10 cellular contexts compared by ENCODE assay signal in the genomic region with DNA sequence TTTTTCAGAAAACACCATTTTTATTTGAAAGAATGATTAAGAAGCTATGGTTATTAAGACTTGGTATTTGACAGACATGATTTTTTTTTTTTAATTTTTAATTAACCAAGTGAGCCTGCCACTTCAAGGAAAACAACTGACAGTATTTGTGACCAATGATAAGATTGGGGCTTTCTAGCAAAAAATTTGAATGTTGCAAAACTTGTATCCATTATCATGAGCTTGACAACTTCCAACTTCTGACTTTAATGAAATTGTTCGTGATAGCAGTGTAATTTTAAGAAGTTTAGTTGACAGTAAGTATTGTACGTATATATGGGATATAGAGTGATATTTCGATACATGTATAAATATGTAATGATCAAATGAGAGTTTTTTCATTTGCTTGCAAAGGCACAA. TPM values are rescaled to one million over a fixed set of nuclear protein-coding genes. Genes with fewer than 3 reads are reported as not detected.
A peak's percentile ranks its signal among the peaks of the same experiment; 100 is the strongest.
DNase-seq lines count a peak whose midpoint lies in the region; ATAC-seq and TF ChIP-seq lines count a peak whose summit lies in the region.
"Had no signal": no experiment of that assay in that cellular context is flagged by ENCODE, and none has a peak within 500 bp of the region (broad histone marks: within the 10 kb centered on the region; RNA-seq: fewer than 3 reads in every experiment).

No MANE protein-coding gene starts in this region.

- ATAC-seq in HG02840 (IDR thresholded peaks at IDR 0.05; ENCODE audit: low FRiP score, unreplicated experiment), result no peak
- no peak for ATAC-seq in upper lobe of right lung

- TF ChIP-seq CTCF in GM06990 (IDR thresholded peaks at IDR 0.05; ENCODE audit: insufficient read depth, low read length, poor library complexity, severe bottlenecking) (no peak), NB4 (IDR thresholded peaks at IDR 0.05; ENCODE audit: low read depth, low read length) (no peak), dorsolateral prefrontal cortex (IDR thresholded peaks at IDR 0.05 in 54 of 56, conservative IDR thresholded peaks at IDR 0.05 in 2 of 56; ENCODE audit: low read depth in 1 of 56, partially characterized antibody in 56 of 56) (no peak), upper lobe of right lung (IDR thresholded peaks at IDR 0.05) (no peak)

- no peak for DNase-seq in GM06990 (ENCODE audit: extremely low read depth, insufficient read length)
- DNase-seq in NB4 (ENCODE audit: low read depth), result no peak
- DNase-seq in dorsolateral prefrontal cortex, result no peak
- DNase-seq in upper lobe of right lung, result no peak
- no peak for DNase-seq in kidney glomerular epithelial cell (lab: John Stamatoyannopoulos, UW)
- no peak for DNase-seq in effector CD4-positive, alpha-beta T cell

- H3K4me1 ChIP-seq in neuron (ENCODE audit: insufficient read depth, low read length), result no peaks in the 10 kb centered on the region
- no peaks in the 10 kb centered on the region for H3K4me1 ChIP-seq in upper lobe of right lung

- H3K9me3 ChIP-seq in neuron (ENCODE audit: low read length) (no peaks in the 10 kb centered on the region), upper lobe of right lung (no peaks in the 10 kb centered on the region)

- H3K4me3 ChIP-seq in GM06990 (replicated peaks; ENCODE audit: low read depth, low read length), result peak overlapping the region; percentile 52
- peak overlapping the region; percentile 91 for H3K4me3 ChIP-seq in NB4 (ENCODE audit: low read depth, low read length)
- H3K4me3 ChIP-seq in dorsolateral prefrontal cortex, result peak overlapping the region in 56 of 59 donors; percentile 5 to 61 (median 46)
- peak overlapping the region; percentile 47 for H3K4me3 ChIP-seq in neuron (ENCODE audit: low read length)
- no peak overlapping the region for H3K4me3 ChIP-seq in upper lobe of right lung

- no peak overlapping the region for H2AFZ ChIP-seq in neuron (ENCODE audit: low read depth, low read length)

- TF ChIP-seq POLR2A in NB4 (IDR thresholded peaks at IDR 0.05; ENCODE audit: extremely low read depth, insufficient read length), result no peak

- H3K36me3 ChIP-seq in GM06990 (ENCODE audit: control insufficient read depth, insufficient read depth, low read length), result no peaks in the 10 kb centered on the region
- no peaks in the 10 kb centered on the region for H3K36me3 ChIP-seq in neuron (ENCODE audit: insufficient read depth, low read length)
- no peaks in the 10 kb centered on the region for H3K36me3 ChIP-seq in upper lobe of right lung

- H3K27ac ChIP-seq in dorsolateral prefrontal cortex (no peak overlapping the region), upper lobe of right lung (no peak overlapping the region)

- intact Hi-C loops in dorsolateral prefrontal cortex (cut with DNase I) (no loop called here), upper lobe of right lung (cut with DNase I) (no loop called here)

- H3K27me3 ChIP-seq in GM06990 (replicated peaks; ENCODE audit: control insufficient read depth, insufficient read depth, low read length), result no peaks in the 10 kb centered on the region
- peaks cover 0 to 9% (median 0%) of the 10 kb centered on the region in 45 donors for H3K27me3 ChIP-seq in dorsolateral prefrontal cortex
- no peaks in the 10 kb centered on the region for H3K27me3 ChIP-seq in neuron (ENCODE audit: insufficient read depth, low read length)
- peaks cover 44% of the 10 kb centered on the region for H3K27me3 ChIP-seq in upper lobe of right lung

RNA-seq across cellular contexts. Expression of a gene that starts 21.6 kb away (rescaled TPM):
- total RNA-seq in dorsolateral prefrontal cortex, result 1 to 10 TPM in 1 of 120 experiments, under 1 TPM in 44, not detected in 75; 0.14 to 1.0 (median 0.28) TPM
- not detected for total RNA-seq in upper lobe of right lung
- total RNA-seq: pulmonary artery endothelial cell; T-helper 2 cell treated with Interferon-gamma antibody and Interleukin-4, amounts not matched to agents 100 ng/mL and 5 ng/mL, for 36 hours had no signal

RNA-seq across cellular contexts. Expression of a gene that starts 54.9 kb away (rescaled TPM):
- total RNA-seq in dorsolateral prefrontal cortex (10 to 100 TPM in 90 of 120 experiments, 1 to 10 TPM in 30; 4.1 to 20.8 (median 12.3) TPM), upper lobe of right lung (2.1 TPM)
